In the genomic region with DNA sequence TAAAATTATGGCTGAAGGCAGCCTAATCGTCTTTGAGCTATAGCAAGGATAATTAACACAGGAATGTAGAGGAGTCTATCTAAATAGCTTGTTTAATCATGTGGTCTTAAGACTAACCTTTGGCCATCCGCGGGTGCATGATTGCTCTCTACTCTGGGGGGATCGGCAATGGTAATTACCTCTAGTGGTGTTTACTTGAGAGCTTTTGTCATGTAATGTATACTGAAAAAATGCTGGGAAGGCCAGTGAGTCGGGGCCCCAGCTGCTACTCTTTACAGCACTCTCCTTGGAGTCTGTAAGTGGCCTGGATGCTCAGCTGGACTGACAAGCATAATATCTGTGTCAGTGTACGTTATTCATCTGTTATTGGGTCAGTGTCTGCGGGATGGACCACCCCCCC, we compare ENCODE assay signal across 25 cellular contexts.
"Had no signal": no experiment of that assay in that cellular context is flagged by ENCODE, and none has a peak within 500 bp of the region (broad histone marks: within the 10 kb centered on the region; RNA-seq: fewer than 3 reads in every experiment).

No MANE protein-coding gene starts in this region.

- H3K4me1 ChIP-seq: lower lobe of right lung, prostate gland, right atrium auricular region, suprapubic skin, transverse colon, upper lobe of right lung, uterus had no signal

- H3K27me3 Mint-ChIP-seq: dendritic cell treated with granulocyte-macrophage colony-stimulating factor and Interleukin-4, amounts not matched to agents 40 ng/mL and 50 ng/mL, for 4 days; stimulated activated naive CD8-positive, alpha-beta T cell treated with anti-CD3 and anti-CD28 coated beads, Interleukin-15, amount 100 ng/mL, for 72 hours had no signal

- H3K27ac ChIP-seq: lower lobe of right lung, prostate gland, right atrium auricular region, suprapubic skin, transverse colon, upper lobe of right lung, uterus had no signal

- H3K4me3 Mint-ChIP-seq: dendritic cell treated with granulocyte-macrophage colony-stimulating factor and Interleukin-4, amounts not matched to agents 40 ng/mL and 50 ng/mL, for 4 days; immature natural killer cell; naive thymus-derived CD8-positive, alpha-beta T cell; nephron progenitor cell; stimulated activated naive CD8-positive, alpha-beta T cell treated with anti-CD3 and anti-CD28 coated beads, Interleukin-15, amount 100 ng/mL, for 72 hours had no signal

- H3K9me3 ChIP-seq: lower lobe of right lung, prostate gland, right atrium auricular region, suprapubic skin, upper lobe of right lung, uterus had no signal

- H3K36me3 ChIP-seq: lower lobe of right lung, prostate gland, right atrium auricular region, suprapubic skin, transverse colon, upper lobe of right lung, uterus had no signal

- H3K4me2 ChIP-seq: smooth muscle cell had no signal

- H3K4me1 Mint-ChIP-seq: immature natural killer cell; naive thymus-derived CD8-positive, alpha-beta T cell; nephron progenitor cell; stimulated activated naive CD8-positive, alpha-beta T cell treated with anti-CD3 and anti-CD28 coated beads, Interleukin-15, amount 100 ng/mL, for 72 hours had no signal

- H3K36me3 Mint-ChIP-seq: immature natural killer cell had no signal

- H3K27ac Mint-ChIP-seq: dendritic cell treated with granulocyte-macrophage colony-stimulating factor and Interleukin-4, amounts not matched to agents 40 ng/mL and 50 ng/mL, for 4 days; immature natural killer cell; naive thymus-derived CD8-positive, alpha-beta T cell; nephron progenitor cell; stimulated activated naive CD8-positive, alpha-beta T cell treated with anti-CD3 and anti-CD28 coated beads, Interleukin-15, amount 100 ng/mL, for 72 hours had no signal

- ATAC-seq: left ventricle myocardium superior; lower lobe of right lung; naive thymus-derived CD8-positive, alpha-beta T cell; sciatic nerve; stimulated activated naive CD8-positive, alpha-beta T cell treated with anti-CD3 and anti-CD28 coated beads, Interleukin-15, amount 100 ng/mL, for 72 hours; upper lobe of right lung had no signal

- DNase-seq: effector memory CD4-positive, alpha-beta T cell; immature natural killer cell; islet precursor cell; left ventricle myocardium superior; lower lobe of right lung; naive thymus-derived CD8-positive, alpha-beta T cell; nephron progenitor cell; nucleus accumbens; stimulated activated CD4-positive, alpha-beta T cell treated with anti-CD3 and anti-CD28 coated beads, Interleukin-12 subunit alpha, Interleukin-12 subunit beta, amount 100 ng/mL, for 4 hours; stimulated activated CD4-positive, alpha-beta T cell treated with anti-CD3 and anti-CD28 coated beads, Interleukin-1b, Interleukin-23, amount 100 ng/mL, for 48 hours; stimulated activated CD4-positive, alpha-beta T cell treated with anti-CD3 and anti-CD28 coated beads, Interleukin-4, amount 100 ng/mL, for 1 hour; stimulated activated CD8-positive, alpha-beta memory T cell treated with anti-CD3 and anti-CD28 coated beads, Interleukin-4, amount 100 ng/mL, for 48 hours; stimulated activated naive CD4-positive, alpha-beta T cell; stimulated activated naive CD8-positive, alpha-beta T cell treated with anti-CD3 and anti-CD28 coated beads, Interleukin-15, amount 100 ng/mL, for 72 hours; transverse colon; upper lobe of right lung; uterus had no signal

- H3K4me3 ChIP-seq: lower lobe of right lung, prostate gland, right atrium auricular region, smooth muscle cell, suprapubic skin, transverse colon, upper lobe of right lung, uterus had no signal

- FAIRE-seq: colon, frontal cortex had no signal

- H3K27me3 ChIP-seq: right atrium auricular region, suprapubic skin, transverse colon, upper lobe of right lung, uterus had no signal
